17 cellular contexts compared by ENCODE assay signal in genomic region chr4:15349426-15349825, GRCh38.
A peak's percentile ranks its signal among the peaks of the same experiment; 100 is the strongest.
DNase-seq lines count a peak whose midpoint lies in the region; ATAC-seq and TF ChIP-seq lines count a peak whose summit lies in the region.
"Had no signal": no experiment of that assay in that cellular context is flagged by ENCODE, and none has a peak within 500 bp of the region (broad histone marks: within the 10 kb centered on the region; RNA-seq: fewer than 3 reads in every experiment).

No MANE protein-coding gene starts in this region.

- H3K27ac Mint-ChIP-seq in activated naive CD8-positive, alpha-beta T cell treated with anti-CD3 and anti-CD28 coated beads, Interleukin-2, amount 50 U/mL, for 24 hours = no peak overlapping the region
- H3K27ac Mint-ChIP-seq in activated naive CD8-positive, alpha-beta T cell treated with anti-CD3 and anti-CD28 coated beads for 36 hours = no peak overlapping the region
- peak overlapping the region; percentile 66 to 95 (median 92) for H3K27ac Mint-ChIP-seq in nephron

- H3K27ac ChIP-seq in ascending aorta (peak overlapping the region; percentile 7 to 59), uterus (peak overlapping the region; percentile 59)
- no peak overlapping the region for H3K27ac ChIP-seq in effector memory CD4-positive, alpha-beta T cell (ENCODE audit: insufficient read depth, low read length, poor library complexity, severe bottlenecking)
- H3K27ac ChIP-seq: WERI-Rb-1 had no signal

- TF ChIP-seq POLR2A in uterus (IDR thresholded peaks at IDR 0.05) = no peak

- H3K4me3 ChIP-seq in ascending aorta (no peak overlapping the region), uterus (no peak overlapping the region)
- H3K4me3 ChIP-seq in effector memory CD4-positive, alpha-beta T cell (ENCODE audit: insufficient read depth, low read depth, low read length, poor library complexity, severe bottlenecking) = no peak overlapping the region
- H3K4me3 ChIP-seq: mucosa of descending colon had no signal

- intact Hi-C loops in ascending aorta (cut with DNase I) (no loop called here), uterus (cut with DNase I; ENCODE audit: low total_unique reads) (no loop called here)

- TF ChIP-seq CTCF in ascending aorta (IDR thresholded peaks at IDR 0.05) = no peak
- TF ChIP-seq CTCF in nephron (IDR thresholded peaks at IDR 0.05; ENCODE audit: unreplicated experiment in 3 of 3) = no peak
- TF ChIP-seq CTCF in uterus (IDR thresholded peaks at IDR 0.05) = no peak

- H3K4me3 Mint-ChIP-seq in activated naive CD8-positive, alpha-beta T cell treated with anti-CD3 and anti-CD28 coated beads, Interleukin-2, amount 50 U/mL, for 24 hours = no peak overlapping the region
- no peak overlapping the region for H3K4me3 Mint-ChIP-seq in activated naive CD8-positive, alpha-beta T cell treated with anti-CD3 and anti-CD28 coated beads for 36 hours
- H3K4me3 Mint-ChIP-seq in nephron = peak overlapping the region in 2 of 3 experiments; percentile 3 to 9

- peaks cover 6% of the 10 kb centered on the region for H3K4me1 Mint-ChIP-seq in activated naive CD8-positive, alpha-beta T cell treated with anti-CD3 and anti-CD28 coated beads, Interleukin-2, amount 50 U/mL, for 24 hours
- H3K4me1 Mint-ChIP-seq in activated naive CD8-positive, alpha-beta T cell treated with anti-CD3 and anti-CD28 coated beads for 36 hours = peaks cover 6% of the 10 kb centered on the region
- peaks cover 61% of the 10 kb centered on the region for H3K4me1 Mint-ChIP-seq in nephron

- peaks cover 2% of the 10 kb centered on the region for H3K27me3 Mint-ChIP-seq in activated naive CD8-positive, alpha-beta T cell treated with anti-CD3 and anti-CD28 coated beads, Interleukin-2, amount 50 U/mL, for 24 hours
- peaks cover 3% of the 10 kb centered on the region for H3K27me3 Mint-ChIP-seq in activated naive CD8-positive, alpha-beta T cell treated with anti-CD3 and anti-CD28 coated beads for 36 hours
- peaks cover 4% of the 10 kb centered on the region for H3K27me3 Mint-ChIP-seq in nephron (ENCODE audit: low read depth)

- ATAC-seq in activated naive CD8-positive, alpha-beta T cell treated with anti-CD3 and anti-CD28 coated beads, Interleukin-2, amount 50 U/mL, for 24 hours = peak; percentile 49
- ATAC-seq: mucosa of descending colon had no signal

- H3K36me3 ChIP-seq in ascending aorta = no peaks in the 10 kb centered on the region
- no peaks in the 10 kb centered on the region for H3K36me3 ChIP-seq in uterus
- no peaks in the 10 kb centered on the region for H3K36me3 ChIP-seq in effector memory CD4-positive, alpha-beta T cell (ENCODE audit: control insufficient read depth, insufficient read depth, low read length)
- H3K36me3 ChIP-seq: WERI-Rb-1 had no signal

- no peak for DNase-seq in activated naive CD8-positive, alpha-beta T cell treated with anti-CD3 and anti-CD28 coated beads, Interleukin-2, amount 50 U/mL, for 24 hours
- DNase-seq in activated naive CD8-positive, alpha-beta T cell treated with anti-CD3 and anti-CD28 coated beads for 36 hours = no peak
- DNase-seq in ascending aorta (ENCODE audit: low spot score in 2 of 2) (no peak), uterus (no peak), NCI-H82 (lab: John Stamatoyannopoulos, UW) (no peak), superior temporal gyrus (ENCODE audit: extremely low spot score) (no peak)
- DNase-seq in effector memory CD4-positive, alpha-beta T cell = no peak
- DNase-seq: activated naive CD4-positive, alpha-beta T cell treated with Interleukin-2 at 50 U/mL for 16 hours; caudate nucleus; GOT3; mucosa of descending colon; NCI-H1436; NCI-H226; stimulated activated CD4-positive, alpha-beta T cell treated with anti-CD3 and anti-CD28 coated beads, Interleukin-1b, Interleukin-23, amount 100 ng/mL, for 48 hours; SW 1271; WERI-Rb-1 had no signal

- H3K4me1 ChIP-seq in ascending aorta (peaks cover 8 to 24% of the 10 kb centered on the region in 2 donors), uterus (no peaks in the 10 kb centered on the region)
- no peaks in the 10 kb centered on the region for H3K4me1 ChIP-seq in effector memory CD4-positive, alpha-beta T cell (ENCODE audit: control insufficient read depth, insufficient read depth, low read length, poor library complexity, severe bottlenecking)

- no peaks in the 10 kb centered on the region for H3K36me3 Mint-ChIP-seq in activated naive CD8-positive, alpha-beta T cell treated with anti-CD3 and anti-CD28 coated beads, Interleukin-2, amount 50 U/mL, for 24 hours (ENCODE audit: low read depth)
- no peaks in the 10 kb centered on the region for H3K36me3 Mint-ChIP-seq in activated naive CD8-positive, alpha-beta T cell treated with anti-CD3 and anti-CD28 coated beads for 36 hours
- peaks cover 3% of the 10 kb centered on the region for H3K36me3 Mint-ChIP-seq in nephron (ENCODE audit: low read depth)

- H3K27me3 ChIP-seq in ascending aorta (no peaks in the 10 kb centered on the region), uterus (no peaks in the 10 kb centered on the region)
- H3K27me3 ChIP-seq in effector memory CD4-positive, alpha-beta T cell (replicated peaks; ENCODE audit: control insufficient read depth, insufficient read depth, low read length, poor library complexity, severe bottlenecking) = no peaks in the 10 kb centered on the region

- H3K9me3 Mint-ChIP-seq in activated naive CD8-positive, alpha-beta T cell treated with anti-CD3 and anti-CD28 coated beads, Interleukin-2, amount 50 U/mL, for 24 hours = no peaks in the 10 kb centered on the region
- H3K9me3 Mint-ChIP-seq in activated naive CD8-positive, alpha-beta T cell treated with anti-CD3 and anti-CD28 coated beads for 36 hours = no peaks in the 10 kb centered on the region
- H3K9me3 Mint-ChIP-seq in nephron = no peaks in the 10 kb centered on the region

- no peaks in the 10 kb centered on the region for H3K9me3 ChIP-seq in ascending aorta
- H3K9me3 ChIP-seq in uterus = no peaks in the 10 kb centered on the region
- H3K9me3 ChIP-seq in effector memory CD4-positive, alpha-beta T cell (ENCODE audit: control insufficient read depth, low read length) = no peaks in the 10 kb centered on the region
- H3K9me3 ChIP-seq: mucosa of descending colon had no signal

Comparison
In these comparisons a context has a peak if more than half of its experiments do, and no peak if none do; other contexts are left out.
1. H3K27ac Mint-ChIP-seq: peak in nephron (3 of 3); none in activated naive CD8-positive, alpha-beta T cell treated with anti-CD3 and anti-CD28 coated beads, Interleukin-2, amount 50 U/mL, for 24 hours (single experiment) and activated naive CD8-positive, alpha-beta T cell treated with anti-CD3 and anti-CD28 coated beads for 36 hours (single experiment).
2. H3K4me3 Mint-ChIP-seq: peak in nephron (2 of 3); none in activated naive CD8-positive, alpha-beta T cell treated with anti-CD3 and anti-CD28 coated beads, Interleukin-2, amount 50 U/mL, for 24 hours (single experiment) and activated naive CD8-positive, alpha-beta T cell treated with anti-CD3 and anti-CD28 coated beads for 36 hours (single experiment).